Comparison of ENCODE assay signal across 18 cellular contexts in the genomic region with DNA sequence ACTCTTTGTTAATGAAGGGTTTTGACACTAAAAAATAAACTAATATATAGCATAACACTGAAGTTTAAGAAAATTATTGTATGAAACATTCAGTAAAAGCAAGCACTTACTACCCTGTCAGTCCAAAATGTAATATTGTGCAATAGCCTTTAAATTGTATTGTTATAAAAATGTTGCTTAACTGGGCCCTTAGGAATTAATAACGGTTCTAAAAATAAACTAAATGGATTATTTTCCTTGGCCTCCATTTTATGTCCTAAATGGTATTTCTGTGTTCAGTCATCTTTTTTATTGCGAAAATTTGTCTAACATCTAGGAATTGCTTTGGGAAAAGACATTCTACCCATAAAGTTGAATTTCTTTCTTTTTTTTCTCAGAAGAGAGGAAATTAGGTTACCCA.
"Had no signal": no experiment of that assay in that cellular context is flagged by ENCODE, and none has a peak within 500 bp of the region (broad histone marks: within the 10 kb centered on the region; RNA-seq: fewer than 3 reads in every experiment).

No MANE protein-coding gene starts in this region.

- H3K27ac ChIP-seq: colonic mucosa, heart left ventricle, parathyroid adenoma, prostate gland, sigmoid colon, tibial artery, upper lobe of right lung had no signal

- H3K36me3 ChIP-seq: colonic mucosa, heart left ventricle, prostate gland, sigmoid colon, tibial artery, upper lobe of right lung had no signal

- H3K27ac Mint-ChIP-seq: naive B cell, nephron had no signal

- H3K79me2 ChIP-seq: parathyroid adenoma had no signal

- H3K4me3 Mint-ChIP-seq: naive B cell, nephron had no signal

- H3K4me3 ChIP-seq: colonic mucosa, heart left ventricle, prostate gland, sigmoid colon, tibial artery, upper lobe of right lung had no signal

- H3K9me3 Mint-ChIP-seq: nephron had no signal

- H3K4me1 ChIP-seq: colonic mucosa, heart left ventricle, parathyroid adenoma, prostate gland, sigmoid colon, tibial artery, upper lobe of right lung had no signal

- DNase-seq: caudate nucleus; colonic mucosa; dermis blood vessel endothelial cell; heart left ventricle; hypothalamus; kidney glomerular epithelial cell; mesendoderm; naive B cell; occipital lobe; sigmoid colon; small intestine; stimulated activated CD4-positive, alpha-beta T cell treated with anti-CD3 and anti-CD28 coated beads, Interleukin-12 subunit alpha, Interleukin-12 subunit beta, amount 100 ng/mL, for 4 hours; stimulated activated naive CD4-positive, alpha-beta T cell treated with Interleukin-2 at 50 U/mL for 16 hours; tibial artery; upper lobe of right lung had no signal

- H2AFZ ChIP-seq: parathyroid adenoma had no signal

- H3K9me3 ChIP-seq: colonic mucosa, heart left ventricle, prostate gland, sigmoid colon, upper lobe of right lung had no signal

- H3K9ac ChIP-seq: parathyroid adenoma had no signal

- H3K27me3 ChIP-seq: colonic mucosa, heart left ventricle, sigmoid colon, tibial artery, upper lobe of right lung had no signal

- H3K36me3 Mint-ChIP-seq: naive B cell had no signal
